ENCODE assay signal across 8 cellular contexts in genomic region chr9:109477269-109478203, GRCh38. TPM values are rescaled to one million over a fixed set of nuclear protein-coding genes. Genes with fewer than 3 reads are reported as not detected.
DNase-seq lines count a peak whose midpoint lies in the region; ATAC-seq and TF ChIP-seq lines count a peak whose summit lies in the region.

No MANE protein-coding gene starts in this region.

- H3K36me3 ChIP-seq in kidney epithelial cell (ENCODE audit: control insufficient read depth, insufficient read depth, low read length): no peaks in the 10 kb centered on the region

- H3K4me3 ChIP-seq in kidney epithelial cell (ENCODE audit: low read depth, low read length): no peak overlapping the region

- no peak for TF ChIP-seq CTCF in kidney epithelial cell (IDR thresholded peaks at IDR 0.05; ENCODE audit: insufficient read depth, low read length, poor library complexity, severe bottlenecking)

- ATAC-seq in GM18505 (IDR thresholded peaks at IDR 0.05; ENCODE audit: unreplicated experiment) (peak; percentile 71), HG02759 (IDR thresholded peaks at IDR 0.05; ENCODE audit: unreplicated experiment) (peak; percentile 95)

- DNase-seq in NCI-H69 (lab: John Stamatoyannopoulos, UW) (peak; percentile 97), kidney epithelial cell (ENCODE audit: low read depth) (peak; percentile 93), occipital lobe (lab: John Stamatoyannopoulos, UW) (no peak), NCI-H1105 (lab: John Stamatoyannopoulos, UW) (no peak), inferior parietal cortex (ENCODE audit: extremely low spot score) (no peak), T-helper 9 cell (no peak)

- TF ChIP-seq POLR2A in GM18505 (IDR thresholded peaks at IDR 0.05; ENCODE audit: borderline replicate concordance, extremely low read depth, insufficient read depth, insufficient read length): no peak

- H3K27me3 ChIP-seq in kidney epithelial cell (ENCODE audit: control insufficient read depth, insufficient read depth, low read length): no peaks in the 10 kb centered on the region

RNA-seq across cellular contexts. Expression of gene PTPN3, which starts 20.6 kb away (rescaled TPM):
- total RNA-seq in kidney epithelial cell (29.6 and 33.6 TPM in 2 replicates), occipital lobe (5.3 TPM)

Comparison
In these comparisons a context has a peak if more than half of its experiments do, and no peak if none do; other contexts are left out.
1. DNase-seq: peak in NCI-H69 (single experiment) and kidney epithelial cell (single experiment); none in occipital lobe (single experiment), NCI-H1105 (single experiment), inferior parietal cortex (single experiment) and T-helper 9 cell (single experiment).